ENCODE assay signal across 20 cellular contexts in the genomic region with DNA sequence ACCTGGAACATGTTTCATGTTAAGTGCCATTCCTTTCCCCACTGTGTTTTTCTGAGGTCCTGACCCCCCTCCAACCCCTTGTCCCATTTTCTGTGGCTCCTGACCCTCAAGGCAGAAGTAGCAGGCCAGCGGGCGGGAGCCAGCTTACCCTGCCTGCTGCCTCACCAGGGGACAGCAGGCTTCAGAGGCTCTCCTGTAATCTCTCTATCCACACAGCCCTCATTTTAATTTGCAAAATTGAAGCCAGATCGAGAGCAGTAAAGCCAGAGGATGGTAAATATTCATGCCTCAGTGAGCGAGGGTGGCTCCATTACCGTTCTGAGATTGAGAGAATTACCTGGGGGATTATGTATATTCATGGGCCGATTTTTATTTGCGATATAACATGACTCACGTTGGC.
A peak's percentile ranks its signal among the peaks of the same experiment; 100 is the strongest.
DNase-seq lines count a peak whose midpoint lies in the region; ATAC-seq and TF ChIP-seq lines count a peak whose summit lies in the region.
"Had no signal": no experiment of that assay in that cellular context is flagged by ENCODE, and none has a peak within 500 bp of the region (broad histone marks: within the 10 kb centered on the region; RNA-seq: fewer than 3 reads in every experiment).

No MANE protein-coding gene starts in this region.

- H3K14ac ChIP-seq in mesenchymal stem cell (ENCODE audit: low read length in 2 of 2), result no peak overlapping the region

- DNase-seq in BE2C (peak; percentile 65), WERI-Rb-1 (peak; percentile 59), mesenchymal stem cell (no peak)
- no peak for DNase-seq in CD4-positive, alpha-beta T cell
- DNase-seq: activated CD4-positive, alpha-beta T cell treated with anti-CD3 and anti-CD28 coated beads for 48 hours; effector CD8-positive, alpha-beta T cell; erythroblast; foreskin fibroblast; GF-D8; left colon; NCI-H1436; stimulated activated CD4-positive, alpha-beta T cell treated with anti-CD3 and anti-CD28 coated beads, Interleukin-4, amount 100 ng/mL, for 1 hour; T-helper 1 cell had no signal

- H3K4ac ChIP-seq in mesenchymal stem cell (ENCODE audit: low read depth in 1 of 2, low read length in 2 of 2), result no peak overlapping the region

- no peak overlapping the region for H3K18ac ChIP-seq in mesenchymal stem cell (ENCODE audit: low read depth in 1 of 2, low read length in 2 of 2)

- peak overlapping the region; percentile 78 for H3K27ac Mint-ChIP-seq in CD4-positive, alpha-beta T cell
- H3K27ac Mint-ChIP-seq in nephron, result peak overlapping the region; percentile 49 to 85 (median 62)
- H3K27ac Mint-ChIP-seq: activated T-helper 2 cell treated with anti-CD3 and anti-CD28 coated beads, Interferon-gamma antibody, Interleukin-2, Interleukin-4, amounts not matched to agents 10 μg/mL and 5 μg/mL and 100 μg/mL, durations not matched to agents 14 hours and 24 hours and 36 hours; memory B cell; stimulated activated memory B cell treated with anti-CD40 and anti-IgM and Interleukin-4, amounts not matched to agents 10 μg/mL and 1 μg/mL and 100 μg/mL, for 72 hours had no signal

- H2BK5ac ChIP-seq in mesenchymal stem cell (ENCODE audit: low read depth, low read length, poor library complexity, severe bottlenecking), result no peak overlapping the region

- H4K8ac ChIP-seq in mesenchymal stem cell (ENCODE audit: low read length), result no peak overlapping the region

- no peak overlapping the region for H3K23ac ChIP-seq in mesenchymal stem cell (ENCODE audit: low read length in 2 of 2)

- H3K4me2 ChIP-seq in mesenchymal stem cell (ENCODE audit: low read length, poor library complexity, severe bottlenecking), result no peak overlapping the region
- H3K4me2 ChIP-seq: KMS-11 had no signal

- intact Hi-C loops in CD4-positive, alpha-beta T cell (cut with DNase I, micrococcal nuclease), result no loop called here

- H3K4me1 ChIP-seq in BE2C (peaks cover 49% of the 10 kb centered on the region), mesenchymal stem cell (ENCODE audit: control insufficient read depth, insufficient read depth, low read depth, low read length) (peaks cover 3% of the 10 kb centered on the region)

- no peak overlapping the region for H2BK15ac ChIP-seq in mesenchymal stem cell (ENCODE audit: low read depth, poor library complexity, severe bottlenecking)

- no peaks in the 10 kb centered on the region for H3K9me3 Mint-ChIP-seq in CD4-positive, alpha-beta T cell
- no peaks in the 10 kb centered on the region for H3K9me3 Mint-ChIP-seq in nephron
- H3K9me3 Mint-ChIP-seq: activated T-helper 2 cell treated with anti-CD3 and anti-CD28 coated beads, Interferon-gamma antibody, Interleukin-2, Interleukin-4, amounts not matched to agents 10 μg/mL and 5 μg/mL and 100 μg/mL, durations not matched to agents 14 hours and 24 hours and 36 hours; memory B cell; stimulated activated memory B cell treated with anti-CD40 and anti-IgM and Interleukin-4, amounts not matched to agents 10 μg/mL and 1 μg/mL and 100 μg/mL, for 72 hours had no signal

- H3K9me3 ChIP-seq in BE2C (no peaks in the 10 kb centered on the region), WERI-Rb-1 (ENCODE audit: severe bottlenecking) (no peaks in the 10 kb centered on the region), mesenchymal stem cell (ENCODE audit: control insufficient read depth, low read length) (no peaks in the 10 kb centered on the region)
- no peaks in the 10 kb centered on the region for H3K9me3 ChIP-seq in CD4-positive, alpha-beta T cell (ENCODE audit: control insufficient read depth, low read length)

- H3K4me3 Mint-ChIP-seq in CD4-positive, alpha-beta T cell, result no peak overlapping the region
- no peak overlapping the region for H3K4me3 Mint-ChIP-seq in nephron
- H3K4me3 Mint-ChIP-seq: memory B cell; stimulated activated memory B cell treated with anti-CD40 and anti-IgM and Interleukin-4, amounts not matched to agents 10 μg/mL and 1 μg/mL and 100 μg/mL, for 72 hours had no signal

- no peak overlapping the region for H2BK120ac ChIP-seq in mesenchymal stem cell (ENCODE audit: low read depth, low read length)

- H3K9ac ChIP-seq in mesenchymal stem cell (ENCODE audit: low read length), result no peak overlapping the region
- H3K9ac ChIP-seq: KMS-11 had no signal

- TF ChIP-seq CTCF in BE2C (IDR thresholded peaks at IDR 0.05; ENCODE audit: low read depth, low read length), result no peak
- TF ChIP-seq CTCF in CD4-positive, alpha-beta T cell (IDR thresholded peaks at IDR 0.05), result no peak
- TF ChIP-seq CTCF in WERI-Rb-1 (IDR thresholded peaks at IDR 0.05; ENCODE audit: low read depth, low read length), result no peak
- TF ChIP-seq CTCF in nephron (IDR thresholded peaks at IDR 0.05; ENCODE audit: unreplicated experiment in 3 of 3), result no peak

- POLR2A ChIA-PET in CD4-positive, alpha-beta T cell (lab: Charles Lee), result interaction anchor here (1.2 kb wide), 1 partner anchor 24 kb away, joined by 4 read pairs; no protein-coding TSS in a partner anchor

- H4K91ac ChIP-seq in mesenchymal stem cell (ENCODE audit: low read length), result no peak overlapping the region

- H3K4me3 ChIP-seq in BE2C (ENCODE audit: low read depth, low read length) (no peak overlapping the region), WERI-Rb-1 (ENCODE audit: low read depth, low read length) (no peak overlapping the region), mesenchymal stem cell (ENCODE audit: insufficient read depth in 1 of 2, low read depth in 1 of 2, low read length in 2 of 2) (no peak overlapping the region)

- no peak overlapping the region for H2AFZ ChIP-seq in mesenchymal stem cell (ENCODE audit: low read depth, low read length)

- H3K27me3 ChIP-seq in BE2C (no peaks in the 10 kb centered on the region), WERI-Rb-1 (ENCODE audit: insufficient read depth, low read depth, severe bottlenecking) (no peaks in the 10 kb centered on the region), mesenchymal stem cell (ENCODE audit: control insufficient read depth in 1 of 2, insufficient read depth in 1 of 2, low read length in 2 of 2) (peaks cover 0 to 3% of the 10 kb centered on the region in 2 experiments)
- no peaks in the 10 kb centered on the region for H3K27me3 ChIP-seq in CD4-positive, alpha-beta T cell (ENCODE audit: control insufficient read depth, insufficient read depth, low read length)

- ATAC-seq in CD4-positive, alpha-beta T cell (ENCODE audit: poor library complexity), result no peak
- ATAC-seq in GM18858 (IDR thresholded peaks at IDR 0.05; ENCODE audit: unreplicated experiment) (no peak), GM21367 (IDR thresholded peaks at IDR 0.05; ENCODE audit: unreplicated experiment) (no peak)
- ATAC-seq: left colon; stimulated activated memory B cell treated with anti-CD40 and anti-IgM and Interleukin-4, amounts not matched to agents 10 μg/mL and 1 μg/mL and 100 μg/mL, for 72 hours had no signal

- H3K4me1 Mint-ChIP-seq in CD4-positive, alpha-beta T cell (ENCODE audit: low read depth), result peaks cover 79% of the 10 kb centered on the region
- H3K4me1 Mint-ChIP-seq in nephron, result peaks cover 46% of the 10 kb centered on the region
- H3K4me1 Mint-ChIP-seq: memory B cell; stimulated activated memory B cell treated with anti-CD40 and anti-IgM and Interleukin-4, amounts not matched to agents 10 μg/mL and 1 μg/mL and 100 μg/mL, for 72 hours had no signal

- no peak overlapping the region for H3K27ac ChIP-seq in CD4-positive, alpha-beta T cell (ENCODE audit: low read depth, low read length)
- H3K27ac ChIP-seq in WERI-Rb-1, result peak overlapping the region; percentile 55
- no peak overlapping the region for H3K27ac ChIP-seq in mesenchymal stem cell (ENCODE audit: low read length, poor library complexity, severe bottlenecking)
- H3K27ac ChIP-seq: KMS-11 had no signal

- H3K36me3 Mint-ChIP-seq in CD4-positive, alpha-beta T cell (ENCODE audit: low read depth), result no peaks in the 10 kb centered on the region
- no peaks in the 10 kb centered on the region for H3K36me3 Mint-ChIP-seq in nephron (ENCODE audit: low read depth)

- no peak overlapping the region for H2BK12ac ChIP-seq in mesenchymal stem cell (ENCODE audit: low read length in 2 of 2)

- H3K27me3 Mint-ChIP-seq in CD4-positive, alpha-beta T cell, result no peaks in the 10 kb centered on the region
- no peaks in the 10 kb centered on the region for H3K27me3 Mint-ChIP-seq in nephron (ENCODE audit: low read depth)
- H3K27me3 Mint-ChIP-seq: memory B cell; stimulated activated memory B cell treated with anti-CD40 and anti-IgM and Interleukin-4, amounts not matched to agents 10 μg/mL and 1 μg/mL and 100 μg/mL, for 72 hours had no signal

- no peaks in the 10 kb centered on the region for H3K79me1 ChIP-seq in mesenchymal stem cell (replicated peaks; ENCODE audit: low read length, poor library complexity, severe bottlenecking)

- H2AK5ac ChIP-seq in mesenchymal stem cell (ENCODE audit: low read length, severe bottlenecking), result no peak overlapping the region

- whole genome bisulfite sequencing in mesenchymal stem cell, result 93% methylated on average over 8 of the region's 8 CpGs

- no peaks in the 10 kb centered on the region for H3K36me3 ChIP-seq in BE2C
- no peaks in the 10 kb centered on the region; the same call in 1 of the 2 replicates for H3K36me3 ChIP-seq in WERI-Rb-1
- peaks cover 0 to 11% of the 10 kb centered on the region in 2 experiments for H3K36me3 ChIP-seq in mesenchymal stem cell (ENCODE audit: control insufficient read depth in 1 of 2, insufficient read depth in 2 of 2, low read depth in 1 of 2, low read length in 2 of 2)

- CTCF ChIA-PET in CD4-positive, alpha-beta T cell (lab: Charles Lee), result no interaction called here

Comparison
In these comparisons a context has a peak if more than half of its experiments do, and no peak if none do; other contexts are left out.
1. DNase-seq: peak in BE2C (single experiment) and WERI-Rb-1 (single experiment); none in CD4-positive, alpha-beta T cell (0 of 10) and mesenchymal stem cell (single experiment).